In genomic region chr13:99969934-99970760, GRCh38 we compare ENCODE assay signal across 8 cellular contexts. TPM values are rescaled to one million over a fixed set of nuclear protein-coding genes. Genes with fewer than 3 reads are reported as not detected.
A peak's percentile ranks its signal among the peaks of the same experiment; 100 is the strongest.
DNase-seq lines count a peak whose midpoint lies in the region; ATAC-seq and TF ChIP-seq lines count a peak whose summit lies in the region.

No MANE protein-coding gene starts in this region.

- peaks cover 11% of the 10 kb centered on the region for H3K9me3 Mint-ChIP-seq in CD4-positive, alpha-beta T cell

- H3K36me3 ChIP-seq in HAP-1 (replicated peaks) (peaks cover 12% of the 10 kb centered on the region), neuron (ENCODE audit: insufficient read depth, low read length) (peaks cover 18% of the 10 kb centered on the region)

- no peak for TF ChIP-seq CTCF in CD4-positive, alpha-beta T cell (IDR thresholded peaks at IDR 0.05)
- TF ChIP-seq CTCF in dorsolateral prefrontal cortex (IDR thresholded peaks at IDR 0.05 in 54 of 56, conservative IDR thresholded peaks at IDR 0.05 in 2 of 56; ENCODE audit: low read depth in 1 of 56, partially characterized antibody in 56 of 56): no peak
- TF ChIP-seq CTCF in GM13976 (IDR thresholded peaks at IDR 0.05; ENCODE audit: borderline replicate concordance, control extremely low read depth, extremely low read depth, insufficient read depth, missing control alignments): no peak

- H3K36me3 Mint-ChIP-seq in CD4-positive, alpha-beta T cell (ENCODE audit: low read depth): peaks cover 9% of the 10 kb centered on the region

- peaks cover 26% of the 10 kb centered on the region for H3K4me1 Mint-ChIP-seq in CD4-positive, alpha-beta T cell (ENCODE audit: low read depth)

- no peak overlapping the region for H2AFZ ChIP-seq in neuron (ENCODE audit: low read depth, low read length)

- peaks cover 31% of the 10 kb centered on the region for H3K9me3 ChIP-seq in CD4-positive, alpha-beta T cell (ENCODE audit: control insufficient read depth, low read length)
- H3K9me3 ChIP-seq in HAP-1 (no peaks in the 10 kb centered on the region), neuron (ENCODE audit: low read length) (no peaks in the 10 kb centered on the region)

- ATAC-seq in CD4-positive, alpha-beta T cell (ENCODE audit: poor library complexity): peak; percentile 64

- H3K27me3 ChIP-seq in CD4-positive, alpha-beta T cell (ENCODE audit: control insufficient read depth, insufficient read depth, low read length): peaks cover 83% of the 10 kb centered on the region
- no peaks in the 10 kb centered on the region for H3K27me3 ChIP-seq in HAP-1 (ENCODE audit: low read depth)
- peaks cover 0 to 97% (median 85%) of the 10 kb centered on the region in 45 donors for H3K27me3 ChIP-seq in dorsolateral prefrontal cortex
- no peaks in the 10 kb centered on the region for H3K27me3 ChIP-seq in neuron (ENCODE audit: insufficient read depth, low read length)

- in situ Hi-C loops in HAP-1 (cut with MboI; ENCODE audit: low sequenced_read_pairs) (no loop called here), GM13976 (cut with MboI; ENCODE audit: low sequenced_read_pairs, unreplicated experiment) (no loop called here)

- intact Hi-C loops in CD4-positive, alpha-beta T cell (cut with DNase I, micrococcal nuclease): no loop called here
- intact Hi-C loops in dorsolateral prefrontal cortex (cut with DNase I): no loop called here

- peak overlapping the region; percentile 88 for H3K4me3 Mint-ChIP-seq in CD4-positive, alpha-beta T cell

- H3K27ac ChIP-seq in CD4-positive, alpha-beta T cell (ENCODE audit: low read depth, low read length): no peak overlapping the region
- peak overlapping the region in 57 of 59 donors; percentile 38 to 97 (median 89) for H3K27ac ChIP-seq in dorsolateral prefrontal cortex

- peak in 2 of 10 experiments; percentile 34 for DNase-seq in CD4-positive, alpha-beta T cell
- DNase-seq in HAP-1 (ENCODE audit: low spot score in 2 of 2): peak; percentile 64 to 86
- peak; percentile 49 to 74 for DNase-seq in SW 1271 (lab: John Stamatoyannopoulos, UW)
- peak in 1 of 10 donors; percentile 72 for DNase-seq in dorsolateral prefrontal cortex
- no peak for DNase-seq in NCI-H526 treated with DMSO at 0.1 percent for 48 hours (lab: John Stamatoyannopoulos, UW)
- DNase-seq in GM13976 (ENCODE audit: low spot score): no peak
- no peak for DNase-seq in inferior parietal cortex (ENCODE audit: extremely low spot score)

- H3K4me3 ChIP-seq in HAP-1: peak overlapping the region; percentile 59
- H3K4me3 ChIP-seq in dorsolateral prefrontal cortex: peak overlapping the region; percentile 35 to 72 (median 57)
- peak overlapping the region; percentile 62 for H3K4me3 ChIP-seq in neuron (ENCODE audit: low read length)

- peaks cover 81% of the 10 kb centered on the region for H3K27me3 Mint-ChIP-seq in CD4-positive, alpha-beta T cell

- CTCF ChIA-PET in CD4-positive, alpha-beta T cell (lab: Charles Lee): interaction anchor here (0.9 kb wide), 1 partner anchor 11 kb away, joined by 3 read pairs; no protein-coding TSS in a partner anchor

- peak overlapping the region; percentile 84 for H3K27ac Mint-ChIP-seq in CD4-positive, alpha-beta T cell

- POLR2A ChIA-PET in CD4-positive, alpha-beta T cell (lab: Charles Lee): interaction anchor here (1.0 to 1.7 kb wide), 6 partner anchors 12 to 313 kb away, joined by 3 to 17 read pairs (median 6); no protein-coding TSS in a partner anchor

- H3K4me1 ChIP-seq in HAP-1 (peaks cover 12% of the 10 kb centered on the region; the same call in 1 of the 2 replicates), neuron (ENCODE audit: insufficient read depth, low read length) (peaks cover 48% of the 10 kb centered on the region)

RNA-seq across cellular contexts. Expression of gene ZIC5, which starts 1.4 kb away (rescaled TPM):
- total RNA-seq in CD4-positive, alpha-beta T cell: not detected
- total RNA-seq in dorsolateral prefrontal cortex: 10 to 100 TPM in 1 of 120 experiments, 1 to 10 TPM in 118, under 1 TPM in 1; 0.91 to 10.4 (median 3.1) TPM

RNA-seq across cellular contexts. Expression of gene ZIC2, which starts 11.4 kb away (rescaled TPM):
- not detected for total RNA-seq in CD4-positive, alpha-beta T cell
- total RNA-seq in dorsolateral prefrontal cortex: 10 to 100 TPM in 117 of 120 experiments, 1 to 10 TPM in 3; 6.5 to 90.1 (median 24.5) TPM

Comparison
In these comparisons a context has a peak if more than half of its experiments do, and no peak if none do; other contexts are left out.
1. DNase-seq: peak in HAP-1 (2 of 2) and SW 1271 (2 of 2); none in NCI-H526 treated with DMSO at 0.1 percent for 48 hours (single experiment), GM13976 (single experiment) and inferior parietal cortex (single experiment).
2. RNA of gene ZIC2, which starts 11.4 kb away (total RNA-seq): 6.5 to 90.1 TPM in dorsolateral prefrontal cortex; not detected in CD4-positive, alpha-beta T cell; every median in the first group is over 4 times any median in the second.
3. Peak in every context shown above with its lines, with median percentiles within 50 percentile points of each other: H3K4me3 ChIP-seq.